In the genomic region with DNA sequence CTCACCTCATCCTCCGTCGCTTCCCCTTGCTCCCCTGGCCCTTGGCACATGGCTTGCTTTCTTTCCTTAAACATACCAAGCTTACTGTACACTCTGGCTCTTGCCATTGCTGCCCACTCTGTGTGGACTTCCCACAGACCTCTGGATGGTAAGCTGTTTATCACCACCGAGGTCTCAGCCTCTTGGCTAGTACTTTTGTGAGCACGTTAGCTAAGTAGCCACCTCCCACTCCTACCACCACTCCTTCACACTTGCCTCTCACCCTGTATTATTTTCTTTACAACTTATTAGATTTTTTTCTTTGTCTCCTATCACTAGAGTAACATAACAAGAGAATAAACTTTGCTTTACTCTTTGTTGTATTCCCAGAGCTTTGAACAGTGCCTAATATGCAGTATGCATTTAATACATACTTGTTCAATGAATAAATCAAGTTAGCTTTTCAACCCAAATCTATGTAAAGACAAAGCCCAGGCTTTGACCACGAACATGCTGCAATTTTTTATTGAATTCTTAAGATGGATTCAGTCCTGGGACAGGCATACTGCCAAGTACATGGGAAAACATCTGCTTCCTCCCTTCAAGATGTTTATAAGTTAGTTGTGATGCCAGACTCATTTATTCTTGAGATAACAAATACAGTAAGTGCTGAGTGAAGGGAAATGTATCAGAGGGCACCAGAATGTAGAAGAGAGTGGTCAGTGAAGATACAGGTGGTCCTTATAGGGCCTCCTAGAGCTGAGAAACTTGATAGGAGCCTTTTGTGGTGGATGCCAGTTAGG, we compare ENCODE assay signal across 20 cellular contexts. TPM values are rescaled to one million over a fixed set of nuclear protein-coding genes. Genes with fewer than 3 reads are reported as not detected.
DNase-seq lines count a peak whose midpoint lies in the region; TF ChIP-seq lines count a peak whose summit lies in the region.
"Had no signal": no experiment of that assay in that cellular context is flagged by ENCODE, and none has a peak within 500 bp of the region (broad histone marks: within the 10 kb centered on the region; RNA-seq: fewer than 3 reads in every experiment).

No MANE protein-coding gene starts in this region.

- no peak overlapping the region for H2BK120ac ChIP-seq in trophoblast cell (ENCODE audit: insufficient read depth, low read length, poor library complexity)

- H3K9me3 ChIP-seq in trophoblast cell (ENCODE audit: insufficient read depth, low read depth, low read length): no peaks in the 10 kb centered on the region
- H3K9me3 ChIP-seq: pancreas, Peyer's patch had no signal

- no peak overlapping the region for H3K23ac ChIP-seq in trophoblast cell (ENCODE audit: low read length)

- H3K4me2 ChIP-seq in trophoblast cell (ENCODE audit: low read length): no peak overlapping the region

- CTCF ChIA-PET in AG04449 (lab: Yijun Ruan, JAX): no interaction called here

- no peak overlapping the region for H2BK12ac ChIP-seq in trophoblast cell (ENCODE audit: low read length)

- H3K79me1 ChIP-seq in trophoblast cell (ENCODE audit: low read length): no peaks in the 10 kb centered on the region

- H4K91ac ChIP-seq in trophoblast cell (ENCODE audit: low read depth, low read length): no peak overlapping the region

- H3K18ac ChIP-seq in trophoblast cell (ENCODE audit: low read length): no peak overlapping the region

- no peak overlapping the region for H4K12ac ChIP-seq in trophoblast cell (ENCODE audit: low read depth, low read length)

- WGBS in trophoblast cell (ENCODE audit: extremely low coverage, insufficient coverage, insufficient read length): no CpG with 5 or more reads among the region's 5 CpGs

- H2AK5ac ChIP-seq in trophoblast cell (ENCODE audit: low read length): no peak overlapping the region

- POLR2A ChIA-PET in AG04449 (lab: Yijun Ruan, JAX): no interaction called here

- H4K8ac ChIP-seq in trophoblast cell (ENCODE audit: low read depth, low read length): no peak overlapping the region

- no peaks in the 10 kb centered on the region for H3K4me1 ChIP-seq in trophoblast cell (ENCODE audit: control insufficient read depth in 1 of 2, insufficient read depth in 2 of 2, low read length in 2 of 2)
- H3K4me1 ChIP-seq: pancreas, Peyer's patch had no signal

- H3K27me3 ChIP-seq in trophoblast cell (ENCODE audit: insufficient read depth, low read length): no peaks in the 10 kb centered on the region
- H3K27me3 ChIP-seq: pancreas, Peyer's patch had no signal

- no peak overlapping the region for H3K14ac ChIP-seq in trophoblast cell (ENCODE audit: low read length)

- peak; percentile 59 for DNase-seq in AG04449 (ENCODE audit: low read depth, low spot score)
- peak; percentile 50 for DNase-seq in GM04504 (ENCODE audit: low read depth)
- peak; percentile 88 for DNase-seq in amniotic epithelial cell (ENCODE audit: low read depth)
- DNase-seq in glomerular endothelial cell (ENCODE audit: extremely low read depth, low read depth, low spot score): peak; percentile 94
- no peak for DNase-seq in NCI-H446 treated with DMSO at 0.1 percent for 48 hours (lab: John Stamatoyannopoulos, UW)
- DNase-seq in kidney glomerular epithelial cell (lab: John Stamatoyannopoulos, UW): no peak
- no peak for DNase-seq in mucosa of gallbladder (ENCODE audit: low spot score)
- no peak for DNase-seq in trophoblast cell
- DNase-seq: activated T-cell treated with anti-CD3 and anti-CD28 coated beads, Interleukin-2, amount 50 U/mL, for 48 hours; AML-193; anterior cingulate cortex; NCI-H1092; NCI-H510A treated with DMSO at 0.1 percent for 48 hours; pancreas; Peyer's patch had no signal

- H2BK5ac ChIP-seq in trophoblast cell (ENCODE audit: low read depth, low read length, poor library complexity): no peak overlapping the region

- H3K4me3 ChIP-seq in AG04449 (ENCODE audit: low read depth, low read length) (no peak overlapping the region), trophoblast cell (ENCODE audit: low read depth, low read length) (no peak overlapping the region)
- H3K4me3 ChIP-seq: pancreas, Peyer's patch had no signal

- no peak for TF ChIP-seq CTCF in AG04449 (IDR thresholded peaks at IDR 0.05; ENCODE audit: insufficient read depth, low read length, missing control alignments)

- H3K27ac ChIP-seq in trophoblast cell (ENCODE audit: low read depth, low read length): no peak overlapping the region
- H3K27ac ChIP-seq: pancreas, Peyer's patch had no signal

- H2AFZ ChIP-seq in trophoblast cell (ENCODE audit: insufficient read depth, low read length, poor library complexity): no peak overlapping the region

- H3K4ac ChIP-seq in trophoblast cell (ENCODE audit: low read depth, low read length): no peak overlapping the region

- H3K79me2 ChIP-seq in trophoblast cell (ENCODE audit: control insufficient read depth, insufficient read depth, low read length, poor library complexity): no peaks in the 10 kb centered on the region

- no peak overlapping the region for H3K9ac ChIP-seq in trophoblast cell (ENCODE audit: low read length)

- no peaks in the 10 kb centered on the region for H3K36me3 ChIP-seq in trophoblast cell (ENCODE audit: control insufficient read depth in 1 of 2, insufficient read depth in 2 of 2, low read length in 2 of 2)
- H3K36me3 ChIP-seq: pancreas, Peyer's patch had no signal

RNA-seq across cellular contexts. Expression of gene MSGN1, which starts 24.9 kb away (rescaled TPM):
- not detected in 2 replicates for total RNA-seq in glomerular endothelial cell
- not detected for total RNA-seq in mucosa of gallbladder
- not detected in 2 replicates for polyA plus RNA-seq in trophoblast cell (2013)
- total RNA-seq: activated CD4-positive, alpha-beta T cell treated with anti-CD3 and anti-CD28 coated beads, Interleukin-2, amount 10 ng/mL, durations not matched to agents 24 days and 14 days; HT-29; lung microvascular endothelial cell; pancreas; Peyer's patch; T-helper 1 cell treated with Interleukin-12 subunit alpha and Interleukin-12 subunit beta and Interleukin-4 antibody, amounts not matched to agents 30 ng/mL and 1 ng/mL, for 36 hours; ureter had no signal
- polyA plus RNA-seq: pancreas had no signal

RNA-seq across cellular contexts. Expression of gene GEN1, which starts 37.4 kb away (rescaled TPM):
- total RNA-seq in glomerular endothelial cell (2.9 and 16.4 TPM in 2 replicates), mucosa of gallbladder (8.6 TPM)
- polyA plus RNA-seq in trophoblast cell (2013): 10.0 and 10.7 TPM in 2 replicates

RNA-seq across cellular contexts. Expression of gene SMC6, which starts 37.7 kb away (rescaled TPM):
- 17.7 and 26.0 TPM in 2 replicates for total RNA-seq in glomerular endothelial cell
- total RNA-seq in mucosa of gallbladder: 13.9 TPM
- polyA plus RNA-seq in trophoblast cell (2013): 17.1 and 18.6 TPM in 2 replicates

Comparison
In these comparisons a context has a peak if more than half of its experiments do, and no peak if none do; other contexts are left out.
1. DNase-seq: peak in AG04449 (single experiment), GM04504 (single experiment), amniotic epithelial cell (single experiment) and glomerular endothelial cell (single experiment); none in NCI-H446 treated with DMSO at 0.1 percent for 48 hours (single experiment), kidney glomerular epithelial cell (single experiment), mucosa of gallbladder (single experiment) and trophoblast cell (0 of 2).